In the genomic region with DNA sequence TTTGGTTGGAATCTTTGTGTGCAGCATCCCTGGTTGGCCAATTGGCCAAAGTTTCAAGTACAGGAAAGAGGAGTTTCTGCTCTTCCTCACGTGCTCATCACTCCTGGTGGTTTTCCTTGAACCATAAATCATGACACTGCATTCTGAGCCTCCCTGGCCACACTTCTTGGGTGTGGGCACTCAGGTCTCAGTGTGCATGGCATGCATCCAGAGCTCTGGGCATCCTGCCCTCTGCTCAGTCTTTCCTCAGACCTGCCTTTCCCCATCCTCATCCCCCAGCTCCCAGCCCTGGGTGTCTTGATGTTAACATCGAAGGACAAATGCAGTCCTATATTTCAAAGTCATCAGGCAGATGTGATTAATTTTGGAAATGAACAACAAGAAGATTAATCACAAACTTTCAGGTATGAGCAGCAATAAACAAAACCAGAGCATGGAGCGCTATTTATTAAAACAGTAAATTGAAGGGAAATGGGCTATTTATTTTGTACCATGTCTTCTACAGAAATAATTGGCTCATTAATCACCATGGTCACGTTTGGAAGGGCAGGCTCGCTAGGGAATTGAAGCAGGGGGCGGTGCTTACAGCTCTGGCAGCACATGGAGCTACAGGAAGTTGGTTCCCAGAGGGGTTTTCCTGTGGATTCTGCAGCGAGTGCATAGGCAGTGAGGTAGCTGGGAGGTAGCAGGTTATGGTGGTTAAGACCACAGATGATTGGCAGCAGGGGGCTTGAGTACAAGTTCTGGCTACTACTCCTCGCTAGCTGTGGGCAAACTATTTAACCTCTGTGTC, we compare ENCODE assay signal across 13 cellular contexts.
DNase-seq lines count a peak whose midpoint lies in the region; ATAC-seq and TF ChIP-seq lines count a peak whose summit lies in the region.
"Had no signal": no experiment of that assay in that cellular context is flagged by ENCODE, and none has a peak within 500 bp of the region (broad histone marks: within the 10 kb centered on the region; RNA-seq: fewer than 3 reads in every experiment).

No MANE protein-coding gene starts in this region.

- H3K27me3 Mint-ChIP-seq in activated naive CD4-positive, alpha-beta T cell treated with anti-CD3 and anti-CD28 coated beads, Interleukin-2, amount 10 ng/mL, durations not matched to agents 7 days and 5 days, result peaks cover 11% of the 10 kb centered on the region

- H3K36me3 Mint-ChIP-seq in activated naive CD4-positive, alpha-beta T cell treated with anti-CD3 and anti-CD28 coated beads, Interleukin-2, amount 10 ng/mL, durations not matched to agents 7 days and 5 days, result no peaks in the 10 kb centered on the region

- H3K9me3 ChIP-seq in SK-N-MC (ENCODE audit: low read depth, low read length) (no peaks in the 10 kb centered on the region), upper lobe of right lung (no peaks in the 10 kb centered on the region), spleen (no peaks in the 10 kb centered on the region)
- H3K9me3 ChIP-seq: ascending aorta, esophagus squamous epithelium had no signal

- TF ChIP-seq CTCF in upper lobe of right lung (IDR thresholded peaks at IDR 0.05), result no peak
- TF ChIP-seq CTCF in spleen (IDR thresholded peaks at IDR 0.05 in 8 of 11, conservative IDR thresholded peaks at IDR 0.05 in 3 of 11), result no peak

- WGBS in spleen, 5 donors, result 35 to 39% (median 37%) methylated on average over 8 of the region's 8 CpGs

- H3K27ac ChIP-seq in SK-N-MC (no peak overlapping the region), upper lobe of right lung (no peak overlapping the region), spleen (no peak overlapping the region)
- H3K27ac ChIP-seq: ascending aorta, esophagus squamous epithelium had no signal

- H3K4me1 ChIP-seq in upper lobe of right lung (peaks cover 6% of the 10 kb centered on the region), spleen (peaks cover 0 to 19% (median 5%) of the 10 kb centered on the region in 6 donors)

- DNase-seq in EH (ENCODE audit: low read depth) (peak; percentile 34), NCI-H1436 treated with DMSO at 0.1 percent for 48 hours (lab: John Stamatoyannopoulos, UW) (peak; percentile 60), SK-N-MC (ENCODE audit: low read depth, low spot score) (peak; percentile 26), left kidney (ENCODE audit: low read depth, low spot score) (peak; percentile 86), upper lobe of right lung (no peak), spleen (no peak), 8988T (no peak)
- no peak for DNase-seq in activated naive CD4-positive, alpha-beta T cell treated with anti-CD3 and anti-CD28 coated beads, Interleukin-2, amount 10 ng/mL, durations not matched to agents 7 days and 5 days
- DNase-seq: activated T-cell treated with anti-CD3 and anti-CD28 coated beads for 4 hours; esophagus squamous epithelium; NCI-H510A treated with DMSO at 0.1 percent for 48 hours; stimulated activated naive CD8-positive, alpha-beta T cell treated with anti-CD3 and anti-CD28 coated beads, Interleukin-15, amount 100 ng/mL, for 72 hours had no signal

- H3K4me3 ChIP-seq in SK-N-MC (peak overlapping the region; percentile 44; the same call in 1 of the 2 replicates), upper lobe of right lung (no peak overlapping the region), spleen (no peak overlapping the region)
- H3K4me3 ChIP-seq: ascending aorta, esophagus squamous epithelium had no signal

- no peak overlapping the region for H3K4me3 Mint-ChIP-seq in activated naive CD4-positive, alpha-beta T cell treated with anti-CD3 and anti-CD28 coated beads, Interleukin-2, amount 10 ng/mL, durations not matched to agents 7 days and 5 days
- H3K4me3 Mint-ChIP-seq: stimulated activated naive CD8-positive, alpha-beta T cell treated with anti-CD3 and anti-CD28 coated beads, Interleukin-15, amount 100 ng/mL, for 72 hours had no signal

- H3K9me3 Mint-ChIP-seq in activated naive CD4-positive, alpha-beta T cell treated with anti-CD3 and anti-CD28 coated beads, Interleukin-2, amount 10 ng/mL, durations not matched to agents 7 days and 5 days, result no peaks in the 10 kb centered on the region
- H3K9me3 Mint-ChIP-seq: stimulated activated naive CD8-positive, alpha-beta T cell treated with anti-CD3 and anti-CD28 coated beads, Interleukin-15, amount 100 ng/mL, for 72 hours had no signal

- CTCF ChIA-PET in activated naive CD4-positive, alpha-beta T cell treated with anti-CD3 and anti-CD28 coated beads, Interleukin-2, amount 10 ng/mL, durations not matched to agents 7 days and 5 days (lab: Charles Lee), result interaction anchor here (0.7 to 1.6 kb wide), 3 partner anchors 18 to 235 kb away, joined by 3 to 9 read pairs (median 3); no protein-coding TSS in a partner anchor

- intact Hi-C loops in upper lobe of right lung (cut with DNase I), result no loop called here
- intact Hi-C loops in spleen (cut with DNase I; ENCODE audit: low total_unique reads), result no loop called here

- H3K27me3 ChIP-seq in upper lobe of right lung (no peaks in the 10 kb centered on the region), spleen (replicated peaks in 1 of 7) (no peaks in the 10 kb centered on the region)
- H3K27me3 ChIP-seq: ascending aorta, esophagus squamous epithelium had no signal

- H3K36me3 ChIP-seq in SK-N-MC (ENCODE audit: insufficient read depth, low read length), result no peaks in the 10 kb centered on the region
- H3K36me3 ChIP-seq in upper lobe of right lung, result no peaks in the 10 kb centered on the region
- H3K36me3 ChIP-seq in spleen, result no peaks in the 10 kb centered on the region
- H3K36me3 ChIP-seq: esophagus squamous epithelium had no signal

- no peak for ATAC-seq in upper lobe of right lung
- ATAC-seq: stimulated activated naive CD8-positive, alpha-beta T cell treated with anti-CD3 and anti-CD28 coated beads, Interleukin-15, amount 100 ng/mL, for 72 hours had no signal

- H3K9ac ChIP-seq in SK-N-MC (ENCODE audit: insufficient read length), result no peak overlapping the region

- H3K4me1 Mint-ChIP-seq in activated naive CD4-positive, alpha-beta T cell treated with anti-CD3 and anti-CD28 coated beads, Interleukin-2, amount 10 ng/mL, durations not matched to agents 7 days and 5 days, result no peaks in the 10 kb centered on the region

- TF ChIP-seq POLR2A in spleen (IDR thresholded peaks at IDR 0.05), result no peak

- no peak overlapping the region for H3K27ac Mint-ChIP-seq in activated naive CD4-positive, alpha-beta T cell treated with anti-CD3 and anti-CD28 coated beads, Interleukin-2, amount 10 ng/mL, durations not matched to agents 7 days and 5 days
- H3K27ac Mint-ChIP-seq: stimulated activated naive CD8-positive, alpha-beta T cell treated with anti-CD3 and anti-CD28 coated beads, Interleukin-15, amount 100 ng/mL, for 72 hours had no signal

Comparison
In these comparisons a context has a peak if more than half of its experiments do, and no peak if none do; other contexts are left out.
1. DNase-seq: peak in EH (single experiment), NCI-H1436 treated with DMSO at 0.1 percent for 48 hours (single experiment), SK-N-MC (single experiment) and left kidney (single experiment); none in upper lobe of right lung (single experiment), spleen (single experiment), 8988T (single experiment) and activated naive CD4-positive, alpha-beta T cell treated with anti-CD3 and anti-CD28 coated beads, Interleukin-2, amount 10 ng/mL, durations not matched to agents 7 days and 5 days (single experiment).